Comparison of ENCODE assay signal across 8 cellular contexts in the genomic region with DNA sequence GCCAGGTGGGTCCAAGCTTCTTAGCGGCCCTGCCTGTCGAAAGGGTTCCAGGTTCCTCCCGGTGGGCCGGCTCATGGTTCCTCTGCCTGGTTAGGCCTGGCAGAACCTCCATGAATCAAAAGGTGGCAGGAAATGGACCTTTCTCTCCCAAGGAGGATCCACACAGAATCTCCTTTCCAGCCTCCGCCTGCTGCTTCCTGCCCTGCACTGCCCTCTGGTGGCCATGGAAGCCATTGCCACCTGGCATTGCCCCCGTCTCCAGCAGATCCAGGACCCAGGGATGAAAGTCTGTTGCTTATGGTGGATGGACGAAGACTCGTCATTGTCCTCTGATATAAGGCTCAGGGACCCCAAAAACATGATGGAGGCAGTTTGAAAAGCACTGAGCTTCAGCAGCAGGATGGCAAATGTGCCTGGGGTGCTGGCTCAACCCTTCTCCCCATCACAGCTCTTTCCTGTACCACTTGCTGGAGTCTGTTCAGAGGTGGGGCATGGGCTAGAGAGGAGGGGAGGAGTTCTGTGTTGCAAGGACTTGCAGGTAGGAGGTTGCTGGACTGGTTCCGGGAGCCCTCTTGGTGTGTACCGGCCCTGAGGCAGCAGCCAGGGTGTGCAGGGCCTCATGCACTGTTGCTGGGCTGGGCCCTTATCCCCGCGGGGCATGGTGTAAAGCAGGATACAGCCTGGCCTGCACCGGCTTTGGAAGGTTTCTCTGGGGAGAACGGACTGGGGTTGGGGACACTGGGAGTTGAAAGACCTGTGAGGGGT. TPM values are rescaled to one million over a fixed set of nuclear protein-coding genes. Genes with fewer than 3 reads are reported as not detected.
A peak's percentile ranks its signal among the peaks of the same experiment; 100 is the strongest.
DNase-seq lines count a peak whose midpoint lies in the region; ATAC-seq and TF ChIP-seq lines count a peak whose summit lies in the region.

No MANE protein-coding gene starts in this region.

- H3K4ac ChIP-seq in mesenchymal stem cell (ENCODE audit: low read depth in 1 of 2, low read length in 2 of 2) = no peak overlapping the region

- H2BK120ac ChIP-seq in mesenchymal stem cell (ENCODE audit: low read depth, low read length) = no peak overlapping the region

- TF ChIP-seq CTCF in GM12873 (IDR thresholded peaks at IDR 0.05; ENCODE audit: insufficient read depth, low read depth, low read length, missing control alignments) = peak; percentile 99

- H3K4me2 ChIP-seq in mesenchymal stem cell (ENCODE audit: low read length, poor library complexity, severe bottlenecking) = no peak overlapping the region

- POLR2A ChIA-PET in activated CD8-positive, alpha-beta T cell treated with anti-CD3 and anti-CD28 coated beads, Interleukin-2, amount 10 ng/mL, durations not matched to agents 7 days and 5 days (lab: Charles Lee) = interaction anchor here (1.1 to 2.6 kb wide), 5 partner anchors 13 to 147 kb away, joined by 3 to 12 read pairs (median 5); no protein-coding TSS in a partner anchor

- no peak overlapping the region for H2BK15ac ChIP-seq in mesenchymal stem cell (ENCODE audit: low read depth, poor library complexity, severe bottlenecking)

- peaks cover 7% of the 10 kb centered on the region for H3K4me1 ChIP-seq in mesenchymal stem cell (ENCODE audit: control insufficient read depth, insufficient read depth, low read depth, low read length)

- no peak overlapping the region for H2AK5ac ChIP-seq in mesenchymal stem cell (ENCODE audit: low read length, severe bottlenecking)

- WGBS in mesenchymal stem cell = 37% methylated on average over 14 of the region's 14 CpGs

- H2BK5ac ChIP-seq in mesenchymal stem cell (ENCODE audit: low read depth, low read length, poor library complexity, severe bottlenecking) = no peak overlapping the region

- H3K9me3 ChIP-seq in mesenchymal stem cell (ENCODE audit: control insufficient read depth, low read length) = no peaks in the 10 kb centered on the region

- H2AFZ ChIP-seq in mesenchymal stem cell (ENCODE audit: low read depth, low read length) = peak overlapping the region; percentile 51

- no peak overlapping the region for H3K23ac ChIP-seq in mesenchymal stem cell (ENCODE audit: low read length in 2 of 2)

- peak overlapping the region in 1 of 2 experiments; percentile 29 for H2BK12ac ChIP-seq in mesenchymal stem cell (ENCODE audit: low read length in 2 of 2)

- ATAC-seq in HG03354 (IDR thresholded peaks at IDR 0.05; ENCODE audit: poor library complexity, severe bottlenecking, unreplicated experiment) (peak; percentile 70), GM19452 (IDR thresholded peaks at IDR 0.05; ENCODE audit: unreplicated experiment) (no peak)
- ATAC-seq in activated CD8-positive, alpha-beta T cell treated with anti-CD3 and anti-CD28 coated beads, Interleukin-2, amount 10 ng/mL, durations not matched to agents 7 days and 5 days = peak; percentile 71

- H3K36me3 ChIP-seq in mesenchymal stem cell (ENCODE audit: control insufficient read depth in 1 of 2, insufficient read depth in 2 of 2, low read depth in 1 of 2, low read length in 2 of 2) = no peaks in the 10 kb centered on the region

- H3K27me3 ChIP-seq in mesenchymal stem cell (ENCODE audit: control insufficient read depth in 1 of 2, insufficient read depth in 1 of 2, low read length in 2 of 2) = peaks cover 18 to 61% of the 10 kb centered on the region in 2 experiments

- H3K27ac ChIP-seq in mesenchymal stem cell (ENCODE audit: low read length, poor library complexity, severe bottlenecking) = no peak overlapping the region

- no peak overlapping the region for H3K4me3 Mint-ChIP-seq in activated CD8-positive, alpha-beta T cell treated with anti-CD3 and anti-CD28 coated beads, Interleukin-2, amount 10 ng/mL, durations not matched to agents 7 days and 5 days

- H3K14ac ChIP-seq in mesenchymal stem cell (ENCODE audit: low read length in 2 of 2) = no peak overlapping the region

- no peaks in the 10 kb centered on the region for H3K27me3 Mint-ChIP-seq in activated CD8-positive, alpha-beta T cell treated with anti-CD3 and anti-CD28 coated beads, Interleukin-2, amount 10 ng/mL, durations not matched to agents 7 days and 5 days (ENCODE audit: low read depth)

- H3K9ac ChIP-seq in mesenchymal stem cell (ENCODE audit: low read length) = no peak overlapping the region

- peaks cover 3% of the 10 kb centered on the region for H3K36me3 Mint-ChIP-seq in activated CD8-positive, alpha-beta T cell treated with anti-CD3 and anti-CD28 coated beads, Interleukin-2, amount 10 ng/mL, durations not matched to agents 7 days and 5 days (ENCODE audit: low read depth)

- peaks cover 31% of the 10 kb centered on the region for H3K4me1 Mint-ChIP-seq in activated CD8-positive, alpha-beta T cell treated with anti-CD3 and anti-CD28 coated beads, Interleukin-2, amount 10 ng/mL, durations not matched to agents 7 days and 5 days (ENCODE audit: low read depth)

- no peaks in the 10 kb centered on the region for H3K79me1 ChIP-seq in mesenchymal stem cell (replicated peaks; ENCODE audit: low read length, poor library complexity, severe bottlenecking)

- H3K4me3 ChIP-seq in mesenchymal stem cell (ENCODE audit: insufficient read depth in 1 of 2, low read depth in 1 of 2, low read length in 2 of 2) = no peak overlapping the region

- no peak overlapping the region for H3K27ac Mint-ChIP-seq in activated CD8-positive, alpha-beta T cell treated with anti-CD3 and anti-CD28 coated beads, Interleukin-2, amount 10 ng/mL, durations not matched to agents 7 days and 5 days

- H3K9me3 Mint-ChIP-seq in activated CD8-positive, alpha-beta T cell treated with anti-CD3 and anti-CD28 coated beads, Interleukin-2, amount 10 ng/mL, durations not matched to agents 7 days and 5 days (ENCODE audit: insufficient read depth) = no peaks in the 10 kb centered on the region

- CTCF ChIA-PET in activated CD8-positive, alpha-beta T cell treated with anti-CD3 and anti-CD28 coated beads, Interleukin-2, amount 10 ng/mL, durations not matched to agents 7 days and 5 days (lab: Charles Lee) = interaction anchor here (0.5 to 4.3 kb wide), 39 partner anchors 9 to 693 kb away, joined by 3 to 118 read pairs (median 5); partner anchors contain the start of genes CRHR2 and GARS1

- H3K18ac ChIP-seq in mesenchymal stem cell (ENCODE audit: low read depth in 1 of 2, low read length in 2 of 2) = no peak overlapping the region

- peak; percentile 76 for DNase-seq in NCI-H69 (lab: John Stamatoyannopoulos, UW)
- DNase-seq in activated CD8-positive, alpha-beta T cell treated with anti-CD3 and anti-CD28 coated beads, Interleukin-2, amount 10 ng/mL, durations not matched to agents 7 days and 5 days = peak; percentile 82
- peak; percentile 84 for DNase-seq in ecto neural progenitor cell (ENCODE audit: low spot score)
- DNase-seq in mesenchymal stem cell = peak; percentile 65
- DNase-seq in stimulated activated CD8-positive, alpha-beta memory T cell treated with anti-CD3 and anti-CD28 coated beads, Interleukin-2, amount 100 ng/mL, for 1 hour (ENCODE audit: low read depth in 2 of 2) = peak; percentile 56 to 61

- H4K91ac ChIP-seq in mesenchymal stem cell (ENCODE audit: low read length) = no peak overlapping the region

- H4K8ac ChIP-seq in mesenchymal stem cell (ENCODE audit: low read length) = no peak overlapping the region

RNA-seq across cellular contexts. Expression of gene INMT, which starts 11.3 kb away (rescaled TPM):
- not detected for total RNA-seq in activated CD8-positive, alpha-beta T cell treated with anti-CD3 and anti-CD28 coated beads, Interleukin-2, amount 10 ng/mL, durations not matched to agents 7 days and 5 days
- polyA plus RNA-seq in mesenchymal stem cell (2013, experiment 1 of 2) = 7.5 TPM
- 7.5 TPM for polyA plus RNA-seq in mesenchymal stem cell (2013, experiment 2 of 2)

RNA-seq across cellular contexts. Expression of gene MINDY4, which starts 30.6 kb away (rescaled TPM):
- total RNA-seq in activated CD8-positive, alpha-beta T cell treated with anti-CD3 and anti-CD28 coated beads, Interleukin-2, amount 10 ng/mL, durations not matched to agents 7 days and 5 days = 1 to 10 TPM; 1.3 to 1.5 TPM
- polyA plus RNA-seq in mesenchymal stem cell (2013, experiment 1 of 2) = 2.6 TPM
- 2.8 TPM for polyA plus RNA-seq in mesenchymal stem cell (2013, experiment 2 of 2)

RNA-seq across cellular contexts. Expression of gene CRHR2, which starts 58.3 kb away (rescaled TPM):
- not detected for total RNA-seq in activated CD8-positive, alpha-beta T cell treated with anti-CD3 and anti-CD28 coated beads, Interleukin-2, amount 10 ng/mL, durations not matched to agents 7 days and 5 days
- polyA plus RNA-seq in mesenchymal stem cell (2013, experiment 1 of 2) = not detected
- not detected for polyA plus RNA-seq in mesenchymal stem cell (2013, experiment 2 of 2)
